In genomic region chr1:87435484-87435883, GRCh38 we compare ENCODE assay signal across 1 cellular context.
TF ChIP-seq lines count a peak whose summit lies in the region.

No MANE protein-coding gene starts in this region.

TF ChIP-seq in K562, 482 proteins besides CTCF, POLR2A, EP300 and RAD21 (continued from another document and continues in another):
- TF ChIP-seq, protein P1, sequence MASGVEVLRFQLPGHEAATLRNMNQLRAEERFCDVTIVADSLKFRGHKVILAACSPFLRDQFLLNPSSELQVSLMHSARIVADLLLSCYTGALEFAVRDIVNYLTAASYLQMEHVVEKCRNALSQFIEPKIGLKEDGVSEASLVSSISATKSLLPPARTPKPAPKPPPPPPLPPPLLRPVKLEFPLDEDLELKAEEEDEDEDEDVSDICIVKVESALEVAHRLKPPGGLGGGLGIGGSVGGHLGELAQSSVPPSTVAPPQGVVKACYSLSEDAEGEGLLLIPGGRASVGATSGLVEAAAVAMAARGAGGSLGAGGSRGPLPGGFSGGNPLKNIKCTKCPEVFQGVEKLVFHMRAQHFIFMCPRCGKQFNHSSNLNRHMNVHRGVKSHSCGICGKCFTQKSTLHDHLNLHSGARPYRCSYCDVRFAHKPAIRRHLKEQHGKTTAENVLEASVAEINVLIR (CRISPR knock-in tag; IDR thresholded peaks at IDR 0.05): peak; percentile 53
- no peak for TF ChIP-seq TFAM (CRISPR knock-in tag; conservative IDR thresholded peaks at IDR 0.05)
- TF ChIP-seq BHLHE40 (IDR thresholded peaks at IDR 0.05; ENCODE audit: low read length): peak; percentile 37; the same call in 1 of the 2 replicates
- no peak for TF ChIP-seq KAT8 (IDR thresholded peaks at IDR 0.05; ENCODE audit: low read depth)
- peak; percentile 60; the same call in 1 of the 2 replicates for TF ChIP-seq ZBTB17 (CRISPR knock-in tag; IDR thresholded peaks at IDR 0.05)
- TF ChIP-seq FOXA1 (IDR thresholded peaks at IDR 0.05; ENCODE audit: borderline replicate concordance): no peak
- peak; percentile 80; the same call in 1 of the 2 replicates for TF ChIP-seq BACH1 (tag; IDR thresholded peaks at IDR 0.05)
- no peak for TF ChIP-seq NR4A1 (CRISPR knock-in tag; IDR thresholded peaks at IDR 0.05)
- no peak; the same call in 1 of the 2 replicates for TF ChIP-seq NR4A1 (tag; IDR thresholded peaks at IDR 0.05)
- TF ChIP-seq CC2D1A (IDR thresholded peaks at IDR 0.05): peak; percentile 18; the same call in 1 of the 2 replicates
- TF ChIP-seq MAFK (IDR thresholded peaks at IDR 0.05; ENCODE audit: low read length): peak; percentile 72
- peak in 1 of 2 experiments; percentile 95; a peak in 2 of 4 replicates for TF ChIP-seq RCOR1 (IDR thresholded peaks at IDR 0.05; ENCODE audit: borderline replicate concordance in 1 of 2, low read depth in 2 of 2, low read length in 2 of 2)
- no peak for TF ChIP-seq HOXB6 (CRISPR knock-in tag; IDR thresholded peaks at IDR 0.05; ENCODE audit: borderline replicate concordance)
- peak in 1 of 2 experiments; percentile 42; a peak in 1 of 3 replicates for TF ChIP-seq CBX3 (IDR thresholded peaks at IDR 0.05; ENCODE audit: borderline replicate concordance in 1 of 2, low read length in 2 of 2)
- TF ChIP-seq ZNF444 (CRISPR knock-in tag; IDR thresholded peaks at IDR 0.05): no peak
- no peak for TF ChIP-seq TARDBP (IDR thresholded peaks at IDR 0.05)
- TF ChIP-seq ESRRA (IDR thresholded peaks at IDR 0.05; ENCODE audit: borderline replicate concordance, low read depth): peak; percentile 84; the same call in 1 of the 2 replicates
- peak; percentile 92 for TF ChIP-seq SMARCC2 (IDR thresholded peaks at IDR 0.05; ENCODE audit: low read depth)
- no peak for TF ChIP-seq PTBP1 (IDR thresholded peaks at IDR 0.05; ENCODE audit: low read depth, low read length)
- TF ChIP-seq FOXJ2 (tag; IDR thresholded peaks at IDR 0.05): peak; percentile 75
- TF ChIP-seq, protein P2, sequence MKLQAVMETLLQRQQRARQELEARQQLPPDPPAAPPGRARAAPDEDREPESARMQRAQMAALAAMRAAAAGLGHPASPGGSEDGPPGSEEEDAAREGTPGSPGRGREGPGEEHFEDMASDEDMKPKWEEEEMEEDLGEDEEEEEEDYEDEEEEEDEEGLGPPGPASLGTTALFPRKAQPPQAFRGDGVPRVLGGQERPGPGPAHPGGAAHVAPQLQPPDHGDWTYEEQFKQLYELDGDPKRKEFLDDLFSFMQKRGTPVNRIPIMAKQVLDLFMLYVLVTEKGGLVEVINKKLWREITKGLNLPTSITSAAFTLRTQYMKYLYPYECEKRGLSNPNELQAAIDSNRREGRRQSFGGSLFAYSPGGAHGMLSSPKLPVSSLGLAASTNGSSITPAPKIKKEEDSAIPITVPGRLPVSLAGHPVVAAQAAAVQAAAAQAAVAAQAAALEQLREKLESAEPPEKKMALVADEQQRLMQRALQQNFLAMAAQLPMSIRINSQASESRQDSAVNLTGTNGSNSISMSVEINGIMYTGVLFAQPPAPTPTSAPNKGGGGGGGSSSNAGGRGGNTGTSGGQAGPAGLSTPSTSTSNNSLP (IDR thresholded peaks at IDR 0.05; ENCODE audit: borderline replicate concordance, low read depth, low read length): peak; percentile 38; the same call in 1 of the 2 replicates
- no peak for TF ChIP-seq TSC22D4 (tag; IDR thresholded peaks at IDR 0.05)
- TF ChIP-seq ZHX1 (conservative IDR thresholded peaks at IDR 0.05; ENCODE audit: low read length): no peak
- peak; percentile 99 for TF ChIP-seq SMARCE1 (IDR thresholded peaks at IDR 0.05)
- no peak for TF ChIP-seq MYC (IDR thresholded peaks at IDR 0.05; ENCODE audit: low read depth, low read length)
- TF ChIP-seq MYC (CRISPR knock-in tag; IDR thresholded peaks at IDR 0.05; ENCODE audit: borderline replicate concordance, low read depth): no peak
- TF ChIP-seq ARID1B (IDR thresholded peaks at IDR 0.05): peak; percentile 98
- no peak for TF ChIP-seq HDAC6 (IDR thresholded peaks at IDR 0.05; ENCODE audit: low read depth, low read length)
- TF ChIP-seq ZSCAN29 (IDR thresholded peaks at IDR 0.05): no peak
- TF ChIP-seq E2F6 (IDR thresholded peaks at IDR 0.05; ENCODE audit: borderline replicate concordance in 1 of 2, extremely low read depth in 1 of 2, insufficient read depth in 1 of 2, insufficient read length in 1 of 2, low read depth in 1 of 2, low read length in 1 of 2, poor library complexity in 1 of 2, severe bottlenecking in 1 of 2): no peak
- TF ChIP-seq ZNF551 (CRISPR knock-in tag; IDR thresholded peaks at IDR 0.05): no peak
- peak; percentile 88 for TF ChIP-seq JUN (IDR thresholded peaks at IDR 0.05; ENCODE audit: borderline replicate concordance, low read depth, low read length)
- no peak for TF ChIP-seq JUN (CRISPR knock-in tag; IDR thresholded peaks at IDR 0.05; ENCODE audit: borderline replicate concordance)
- TF ChIP-seq, protein P3, sequence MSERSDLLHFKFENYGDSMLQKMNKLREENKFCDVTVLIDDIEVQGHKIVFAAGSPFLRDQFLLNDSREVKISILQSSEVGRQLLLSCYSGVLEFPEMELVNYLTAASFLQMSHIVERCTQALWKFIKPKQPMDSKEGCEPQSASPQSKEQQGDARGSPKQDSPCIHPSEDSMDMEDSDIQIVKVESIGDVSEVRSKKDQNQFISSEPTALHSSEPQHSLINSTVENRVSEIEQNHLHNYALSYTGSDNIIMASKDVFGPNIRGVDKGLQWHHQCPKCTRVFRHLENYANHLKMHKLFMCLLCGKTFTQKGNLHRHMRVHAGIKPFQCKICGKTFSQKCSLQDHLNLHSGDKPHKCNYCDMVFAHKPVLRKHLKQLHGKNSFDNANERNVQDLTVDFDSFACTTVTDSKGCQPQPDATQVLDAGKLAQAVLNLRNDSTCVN (CRISPR knock-in tag; IDR thresholded peaks at IDR 0.05): peak; percentile 33; the same call in 1 of the 2 replicates
- TF ChIP-seq ZZZ3 (IDR thresholded peaks at IDR 0.05): no peak
- no peak for TF ChIP-seq ATF1 (CRISPR knock-in tag; IDR thresholded peaks at IDR 0.05)
- TF ChIP-seq ATF1 (tag; IDR thresholded peaks at IDR 0.05): peak; percentile 87
- TF ChIP-seq, protein P4, sequence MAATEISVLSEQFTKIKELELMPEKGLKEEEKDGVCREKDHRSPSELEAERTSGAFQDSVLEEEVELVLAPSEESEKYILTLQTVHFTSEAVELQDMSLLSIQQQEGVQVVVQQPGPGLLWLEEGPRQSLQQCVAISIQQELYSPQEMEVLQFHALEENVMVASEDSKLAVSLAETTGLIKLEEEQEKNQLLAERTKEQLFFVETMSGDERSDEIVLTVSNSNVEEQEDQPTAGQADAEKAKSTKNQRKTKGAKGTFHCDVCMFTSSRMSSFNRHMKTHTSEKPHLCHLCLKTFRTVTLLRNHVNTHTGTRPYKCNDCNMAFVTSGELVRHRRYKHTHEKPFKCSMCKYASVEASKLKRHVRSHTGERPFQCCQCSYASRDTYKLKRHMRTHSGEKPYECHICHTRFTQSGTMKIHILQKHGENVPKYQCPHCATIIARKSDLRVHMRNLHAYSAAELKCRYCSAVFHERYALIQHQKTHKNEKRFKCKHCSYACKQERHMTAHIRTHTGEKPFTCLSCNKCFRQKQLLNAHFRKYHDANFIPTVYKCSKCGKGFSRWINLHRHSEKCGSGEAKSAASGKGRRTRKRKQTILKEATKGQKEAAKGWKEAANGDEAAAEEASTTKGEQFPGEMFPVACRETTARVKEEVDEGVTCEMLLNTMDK (IDR thresholded peaks at IDR 0.05; ENCODE audit: borderline replicate concordance, insufficient read depth, low read depth, low read length, poor library complexity, severe bottlenecking): no peak
- TF ChIP-seq ZEB2 (IDR thresholded peaks at IDR 0.05): no peak; the same call in 1 of the 2 replicates
- peak in 1 of 2 experiments; percentile 35; a peak in 2 of 4 replicates for TF ChIP-seq MAZ (CRISPR knock-in tag; conservative IDR thresholded peaks at IDR 0.05 in 1 of 2, IDR thresholded peaks at IDR 0.05 in 1 of 2)
- peak; percentile 94 for TF ChIP-seq EHMT2 (IDR thresholded peaks at IDR 0.05)
- TF ChIP-seq CSDE1 (IDR thresholded peaks at IDR 0.05): no peak
- no peak for TF ChIP-seq ELK1 (CRISPR knock-in tag; IDR thresholded peaks at IDR 0.05)
- TF ChIP-seq ETV1 (tag; conservative IDR thresholded peaks at IDR 0.05; ENCODE audit: low read depth): 0 out of 2 replicates have a peak, but pooled peaks have one; percentile 28
- TF ChIP-seq EGR1 (conservative IDR thresholded peaks at IDR 0.05): no peak
- peak; percentile 75 for TF ChIP-seq CREB1 (IDR thresholded peaks at IDR 0.05)
- TF ChIP-seq CREB1 (CRISPR knock-in tag; IDR thresholded peaks at IDR 0.05): no peak
- no peak for TF ChIP-seq SREBF1 (IDR thresholded peaks at IDR 0.05; ENCODE audit: borderline replicate concordance, low read depth, low read length)
- TF ChIP-seq ZNF311 (CRISPR knock-in tag; IDR thresholded peaks at IDR 0.05): no peak
- TF ChIP-seq XRCC5 (IDR thresholded peaks at IDR 0.05; ENCODE audit: low read depth, low read length): no peak
- peak; percentile 90 for TF ChIP-seq ELF4 (CRISPR knock-in tag; IDR thresholded peaks at IDR 0.05)
- peak; percentile 70; the same call in 1 of the 2 replicates for TF ChIP-seq NBN (IDR thresholded peaks at IDR 0.05; ENCODE audit: low read depth)
- 0 out of 2 replicates have a peak, but pooled peaks have one; percentile 37 for TF ChIP-seq ZNF175 (CRISPR knock-in tag; IDR thresholded peaks at IDR 0.05; ENCODE audit: low read depth)
- TF ChIP-seq CCAR2 (IDR thresholded peaks at IDR 0.05; ENCODE audit: low read depth, low read length): no peak
- TF ChIP-seq ZKSCAN3 (CRISPR knock-in tag; IDR thresholded peaks at IDR 0.05): no peak
- TF ChIP-seq MAFF (IDR thresholded peaks at IDR 0.05; ENCODE audit: low read length): peak; percentile 59
- no peak for TF ChIP-seq RBM34 (IDR thresholded peaks at IDR 0.05; ENCODE audit: borderline replicate concordance, insufficient read depth, low read length)
- no peak for TF ChIP-seq JUNB (CRISPR knock-in tag; conservative IDR thresholded peaks at IDR 0.05)
- TF ChIP-seq CBFA2T3 (IDR thresholded peaks at IDR 0.05): peak; percentile 92
- TF ChIP-seq NFE2 (IDR thresholded peaks at IDR 0.05; ENCODE audit: low read depth): peak; percentile 82
- TF ChIP-seq, protein P5, sequence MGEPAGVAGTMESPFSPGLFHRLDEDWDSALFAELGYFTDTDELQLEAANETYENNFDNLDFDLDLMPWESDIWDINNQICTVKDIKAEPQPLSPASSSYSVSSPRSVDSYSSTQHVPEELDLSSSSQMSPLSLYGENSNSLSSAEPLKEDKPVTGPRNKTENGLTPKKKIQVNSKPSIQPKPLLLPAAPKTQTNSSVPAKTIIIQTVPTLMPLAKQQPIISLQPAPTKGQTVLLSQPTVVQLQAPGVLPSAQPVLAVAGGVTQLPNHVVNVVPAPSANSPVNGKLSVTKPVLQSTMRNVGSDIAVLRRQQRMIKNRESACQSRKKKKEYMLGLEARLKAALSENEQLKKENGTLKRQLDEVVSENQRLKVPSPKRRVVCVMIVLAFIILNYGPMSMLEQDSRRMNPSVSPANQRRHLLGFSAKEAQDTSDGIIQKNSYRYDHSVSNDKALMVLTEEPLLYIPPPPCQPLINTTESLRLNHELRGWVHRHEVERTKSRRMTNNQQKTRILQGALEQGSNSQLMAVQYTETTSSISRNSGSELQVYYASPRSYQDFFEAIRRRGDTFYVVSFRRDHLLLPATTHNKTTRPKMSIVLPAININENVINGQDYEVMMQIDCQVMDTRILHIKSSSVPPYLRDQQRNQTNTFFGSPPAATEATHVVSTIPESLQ (CRISPR knock-in tag; IDR thresholded peaks at IDR 0.05): no peak
- peak; percentile 95 for TF ChIP-seq CREM (IDR thresholded peaks at IDR 0.05; ENCODE audit: low read depth)
- TF ChIP-seq C11orf30 (IDR thresholded peaks at IDR 0.05; ENCODE audit: low read depth): peak; percentile 69
- TF ChIP-seq RHOXF2B (CRISPR knock-in tag; conservative IDR thresholded peaks at IDR 0.05): no peak
- no peak for TF ChIP-seq HLTF (IDR thresholded peaks at IDR 0.05)
- no peak for TF ChIP-seq PHB2 (IDR thresholded peaks at IDR 0.05; ENCODE audit: low read depth)
- peak; percentile 97 for TF ChIP-seq ZNF24 (IDR thresholded peaks at IDR 0.05)
- TF ChIP-seq NR0B1 (IDR thresholded peaks at IDR 0.05; ENCODE audit: partially characterized antibody): no peak
